Comparison of ENCODE assay signal across 8 cellular contexts in the genomic region with DNA sequence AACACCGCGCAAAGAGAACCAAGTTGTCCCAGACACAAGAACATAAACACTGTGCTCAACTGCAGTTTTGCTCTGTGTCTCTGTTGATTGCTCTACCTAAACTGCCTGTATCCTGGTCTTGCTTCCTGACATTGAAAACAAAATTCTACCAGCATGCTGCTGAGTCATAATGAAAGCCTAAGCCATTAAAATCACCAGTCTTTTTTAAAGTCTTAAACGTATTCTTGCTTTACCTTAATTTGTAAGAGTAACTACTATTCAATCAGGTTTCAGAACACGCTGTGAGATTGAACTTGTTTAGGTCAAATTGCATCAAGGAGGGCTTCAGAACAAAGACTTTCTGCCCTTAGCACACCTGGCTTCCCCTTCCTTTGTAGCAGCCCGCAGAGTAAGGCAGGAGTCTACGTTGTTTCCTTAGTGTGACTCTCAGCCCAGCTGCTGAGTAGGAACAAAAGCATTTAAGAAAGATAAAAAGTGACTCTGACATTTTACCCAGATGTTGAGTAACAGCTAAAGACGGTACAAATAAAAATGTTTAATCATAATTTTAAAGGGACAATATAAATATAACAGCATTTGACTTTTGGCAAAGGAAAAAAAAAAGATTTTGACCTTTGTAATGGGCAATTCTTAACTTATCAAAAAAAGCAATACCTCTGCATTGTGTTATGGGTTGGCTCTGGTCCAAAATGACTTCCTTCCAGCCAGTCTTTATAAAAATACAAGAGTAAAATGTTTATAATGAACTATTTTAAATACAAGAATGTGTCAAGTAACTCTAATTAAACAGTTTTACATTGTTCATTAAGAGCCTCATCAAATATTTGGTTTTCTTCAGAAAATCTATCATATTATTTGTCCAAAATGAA.
DNase-seq lines count a peak whose midpoint lies in the region; ATAC-seq and TF ChIP-seq lines count a peak whose summit lies in the region.

No MANE protein-coding gene starts in this region.

- H2BK15ac ChIP-seq in neuronal stem cell (ENCODE audit: low read length): no peak overlapping the region

- H4K91ac ChIP-seq in neuronal stem cell (ENCODE audit: low read depth, low read length, poor library complexity): no peak overlapping the region

- H3K18ac ChIP-seq in neuronal stem cell (ENCODE audit: low read length): no peak overlapping the region

- no peak for TF ChIP-seq CTCF in SU-DHL-6 (IDR thresholded peaks at IDR 0.05; ENCODE audit: insufficient read depth, low read length, poor library complexity, severe bottlenecking)

- H3K36me3 ChIP-seq in SU-DHL-6 (ENCODE audit: low read length) (no peaks in the 10 kb centered on the region), neuronal stem cell (replicated peaks in 1 of 2; ENCODE audit: control insufficient read depth in 2 of 2, insufficient read depth in 2 of 2, low read length in 2 of 2) (no peaks in the 10 kb centered on the region)

- peak; percentile 62 for ATAC-seq in HG03135 (IDR thresholded peaks at IDR 0.05; ENCODE audit: unreplicated experiment)
- no peak for ATAC-seq in stimulated activated memory B cell treated with anti-CD40 and anti-IgM and Interleukin-4, amounts not matched to agents 10 μg/mL and 1 μg/mL and 100 μg/mL, for 72 hours

- no peaks in the 10 kb centered on the region for H3K4me1 Mint-ChIP-seq in stimulated activated memory B cell treated with anti-CD40 and anti-IgM and Interleukin-4, amounts not matched to agents 10 μg/mL and 1 μg/mL and 100 μg/mL, for 72 hours

- no peak overlapping the region for H2BK120ac ChIP-seq in neuronal stem cell (ENCODE audit: low read depth, low read length)

- H3K14ac ChIP-seq in neuronal stem cell (ENCODE audit: low read length): no peak overlapping the region

- H3K9ac ChIP-seq in SU-DHL-6 (ENCODE audit: low read length): no peak overlapping the region
- no peak overlapping the region for H3K9ac ChIP-seq in neuronal stem cell (ENCODE audit: low read depth, low read length, poor library complexity)

- no peaks in the 10 kb centered on the region for H3K27me3 Mint-ChIP-seq in stimulated activated memory B cell treated with anti-CD40 and anti-IgM and Interleukin-4, amounts not matched to agents 10 μg/mL and 1 μg/mL and 100 μg/mL, for 72 hours

- no peak overlapping the region for H3K4me3 ChIP-seq in SU-DHL-6 (ENCODE audit: insufficient read depth, low read length, poor library complexity, severe bottlenecking)
- H3K4me3 ChIP-seq in neuronal stem cell (ENCODE audit: low read length in 2 of 2): no peak overlapping the region

- no peaks in the 10 kb centered on the region for H3K27me3 ChIP-seq in SU-DHL-6 (ENCODE audit: low read length)
- H3K27me3 ChIP-seq in neuronal stem cell (ENCODE audit: control insufficient read depth in 3 of 3, insufficient read depth in 3 of 3, low read depth in 1 of 3, low read length in 3 of 3): no peaks in the 10 kb centered on the region

- no peak overlapping the region for H2BK5ac ChIP-seq in neuronal stem cell (ENCODE audit: low read length)

- H3K36me3 Mint-ChIP-seq in stimulated activated memory B cell treated with anti-CD40 and anti-IgM and Interleukin-4, amounts not matched to agents 10 μg/mL and 1 μg/mL and 100 μg/mL, for 72 hours: no peaks in the 10 kb centered on the region

- no peaks in the 10 kb centered on the region for H4K20me1 ChIP-seq in SU-DHL-6 (ENCODE audit: low read depth, low read length)

- no peaks in the 10 kb centered on the region for H3K79me1 ChIP-seq in neuronal stem cell (ENCODE audit: low read depth, low read length)

- H2BK12ac ChIP-seq in neuronal stem cell (ENCODE audit: low read length): no peak overlapping the region

- H2AFZ ChIP-seq in SU-DHL-6 (ENCODE audit: low read depth, low read length, severe bottlenecking): no peak overlapping the region
- H2AFZ ChIP-seq in neuronal stem cell (ENCODE audit: low read length): peak overlapping the region; percentile 2

- no peak overlapping the region for H3K4me3 Mint-ChIP-seq in stimulated activated memory B cell treated with anti-CD40 and anti-IgM and Interleukin-4, amounts not matched to agents 10 μg/mL and 1 μg/mL and 100 μg/mL, for 72 hours

- H4K8ac ChIP-seq in neuronal stem cell (ENCODE audit: low read depth, low read length): no peak overlapping the region

- no peaks in the 10 kb centered on the region for H3K9me3 ChIP-seq in SU-DHL-6 (ENCODE audit: insufficient read depth, low read length)
- no peaks in the 10 kb centered on the region for H3K9me3 ChIP-seq in neuronal stem cell (replicated peaks in 1 of 2; ENCODE audit: control insufficient read depth in 2 of 2, insufficient read depth in 1 of 2, low read depth in 1 of 2, low read length in 2 of 2)

- H3F3A ChIP-seq in SU-DHL-6 (ENCODE audit: insufficient read depth): no peaks in the 10 kb centered on the region; the same call in 1 of the 2 replicates

- DNase-seq in NCI-H1417 (lab: John Stamatoyannopoulos, UW) (peak in 2 of 3 experiments; percentile 17 to 59), NCI-H1417 treated with DMSO at 0.1 percent for 48 hours (lab: John Stamatoyannopoulos, UW) (no peak), neuronal stem cell (ENCODE audit: low spot score) (peak; percentile 9), caudate nucleus (lab: John Stamatoyannopoulos, UW) (no peak), RKO (ENCODE audit: low spot score) (no peak)

- no peaks in the 10 kb centered on the region for H3K79me2 ChIP-seq in SU-DHL-6 (ENCODE audit: insufficient read depth, low read length)

- no peak overlapping the region for H2AK5ac ChIP-seq in neuronal stem cell (ENCODE audit: low read depth, low read length)

- no peak overlapping the region for H3K23ac ChIP-seq in neuronal stem cell (ENCODE audit: low read depth, low read length, poor library complexity)

- no peaks in the 10 kb centered on the region for H3K9me3 Mint-ChIP-seq in stimulated activated memory B cell treated with anti-CD40 and anti-IgM and Interleukin-4, amounts not matched to agents 10 μg/mL and 1 μg/mL and 100 μg/mL, for 72 hours

- no peak overlapping the region for H3K4ac ChIP-seq in neuronal stem cell (ENCODE audit: low read length)

- WGBS in neuronal stem cell (ENCODE audit: extremely low coverage in 2 of 2, insufficient read length in 2 of 2, insufficient replicate concordance in 1 of 2), 2 donors: no CpG with 5 or more reads among the region's 7 CpGs

- H3K27ac ChIP-seq in SU-DHL-6 (ENCODE audit: low read depth, low read length): no peak overlapping the region
- no peak overlapping the region for H3K27ac ChIP-seq in neuronal stem cell (replicated peaks; ENCODE audit: low read length)
- no peak overlapping the region for H3K27ac ChIP-seq in caudate nucleus (ENCODE audit: low read depth, low read length)

- no peak overlapping the region for H3K27ac Mint-ChIP-seq in stimulated activated memory B cell treated with anti-CD40 and anti-IgM and Interleukin-4, amounts not matched to agents 10 μg/mL and 1 μg/mL and 100 μg/mL, for 72 hours

- no peaks in the 10 kb centered on the region for H3K9me2 ChIP-seq in SU-DHL-6 (replicated peaks; ENCODE audit: insufficient read depth, low read length)

- H3K4me1 ChIP-seq in neuronal stem cell (ENCODE audit: control insufficient read depth in 2 of 2, insufficient read depth in 1 of 2, low read depth in 1 of 2, low read length in 2 of 2): peaks cover 2 to 5% of the 10 kb centered on the region in 2 donors

- H3K4me2 ChIP-seq in SU-DHL-6 (ENCODE audit: low read depth, low read length, poor library complexity, severe bottlenecking) (peak overlapping the region; percentile 17), neuronal stem cell (ENCODE audit: insufficient read depth, low read length, poor library complexity, severe bottlenecking) (no peak overlapping the region)

Comparison
In these comparisons a context has a peak if more than half of its experiments do, and no peak if none do; other contexts are left out.
1. DNase-seq: peak in NCI-H1417 (2 of 3) and neuronal stem cell (single experiment); none in NCI-H1417 treated with DMSO at 0.1 percent for 48 hours (single experiment), caudate nucleus (0 of 61) and RKO (single experiment).